8 cellular contexts compared by ENCODE assay signal in genomic region chr13:99386911-99387788, GRCh38.
DNase-seq lines count a peak whose midpoint lies in the region; ATAC-seq and TF ChIP-seq lines count a peak whose summit lies in the region.

No MANE protein-coding gene starts in this region.

- POLR2A ChIA-PET in PC-3 (lab: Charles Lee; ENCODE audit: unreplicated experiment), result no interaction called here

- TF ChIP-seq POLR2A in heart left ventricle (IDR thresholded peaks at IDR 0.05), result no peak

- ATAC-seq in HG02885 (IDR thresholded peaks at IDR 0.05; ENCODE audit: poor library complexity, unreplicated experiment) (peak; percentile 66), PC-3 (peak; percentile 18; the same call in 1 of the 2 replicates), heart left ventricle (no peak), GM21737 (IDR thresholded peaks at IDR 0.05; ENCODE audit: unreplicated experiment) (no peak)
- peak; percentile 54 for ATAC-seq in activated T-helper 17 cell treated with anti-CD3 and anti-CD28 coated beads, Interleukin-2, amount 50 U/mL, for 72 hours (replicated peaks)

- no peaks in the 10 kb centered on the region for H3K79me2 ChIP-seq in PC-3 (ENCODE audit: low read length)

- H3K9me2 ChIP-seq in PC-3 (replicated peaks; ENCODE audit: low read length), result no peaks in the 10 kb centered on the region

- H3K9me3 Mint-ChIP-seq in activated T-helper 17 cell treated with anti-CD3 and anti-CD28 coated beads, Interleukin-2, amount 50 U/mL, for 72 hours, result no peaks in the 10 kb centered on the region

- no peak overlapping the region for H3K9ac ChIP-seq in PC-3 (ENCODE audit: low read length)

- H3K4me2 ChIP-seq in PC-3 (ENCODE audit: low read length), result no peak overlapping the region

- no peak overlapping the region for H3K4me3 ChIP-seq in GM12865 (ENCODE audit: low read depth, low read length)
- H3K4me3 ChIP-seq in PC-3 (ENCODE audit: low read length), result no peak overlapping the region
- H3K4me3 ChIP-seq in heart left ventricle, result no peak overlapping the region

- WGBS in heart left ventricle, 4 donors, result 75 to 81% (median 79%) methylated on average over 12 of the region's 12 CpGs

- no peaks in the 10 kb centered on the region for H3K27me3 Mint-ChIP-seq in activated T-helper 17 cell treated with anti-CD3 and anti-CD28 coated beads, Interleukin-2, amount 50 U/mL, for 72 hours

- TF ChIP-seq CTCF in GM12865 (IDR thresholded peaks at IDR 0.05; ENCODE audit: insufficient read depth, low read depth, low read length, missing control alignments), result peak; percentile 89
- peak; percentile 85 for TF ChIP-seq CTCF in PC-3 (conservative IDR thresholded peaks at IDR 0.05; ENCODE audit: low read depth, low read length)
- peak in 10 of 12 donors; percentile 18 to 70 (median 46) for TF ChIP-seq CTCF in heart left ventricle (IDR thresholded peaks at IDR 0.05)

- intact Hi-C loops in PC-3 (cut with micrococcal nuclease) (no loop called here), heart left ventricle (cut with DNase I) (loop anchor here in 1 of 10 donors (10.0 kb wide), 1 partner anchor 102 kb away; no protein-coding TSS in a partner anchor)

- peak overlapping the region; percentile 17 for H3K4me3 Mint-ChIP-seq in activated T-helper 17 cell treated with anti-CD3 and anti-CD28 coated beads, Interleukin-2, amount 50 U/mL, for 72 hours

- H3K27me3 ChIP-seq in PC-3 (ENCODE audit: low read length), result no peaks in the 10 kb centered on the region
- no peaks in the 10 kb centered on the region for H3K27me3 ChIP-seq in heart left ventricle

- H3F3A ChIP-seq in PC-3 (ENCODE audit: low read length, unreplicated experiment), result no peaks in the 10 kb centered on the region

- H3K27ac ChIP-seq in PC-3 (ENCODE audit: low read length) (no peak overlapping the region), heart left ventricle (peak overlapping the region in 1 of 12 donors; percentile 27)

- H2AFZ ChIP-seq in PC-3 (ENCODE audit: low read length), result no peak overlapping the region

- CTCF ChIA-PET in PC-3 (lab: Charles Lee), result no interaction called here

- no peaks in the 10 kb centered on the region; the same call in 1 of the 2 replicates for H3K4me1 ChIP-seq in PC-3 (ENCODE audit: insufficient read depth, low read length)
- H3K4me1 ChIP-seq in heart left ventricle, result peaks cover 0 to 28% (median 0%) of the 10 kb centered on the region in 12 donors

- peak; percentile 90 for DNase-seq in GM12865 (ENCODE audit: low read depth)
- DNase-seq in PC-3, result peak; percentile 55
- DNase-seq in heart left ventricle, result peak in 2 of 5 donors; percentile 54 to 76
- peak; percentile 76 to 82 for DNase-seq in stimulated activated CD4-positive, alpha-beta T cell treated with anti-CD3 and anti-CD28 coated beads, Interleukin-15, amount 100 ng/mL, for 1 hour (ENCODE audit: low read depth in 1 of 2, low spot score in 1 of 2)
- no peak for DNase-seq in middle frontal gyrus (ENCODE audit: extremely low spot score, low spot score)

- H3K27ac Mint-ChIP-seq in activated T-helper 17 cell treated with anti-CD3 and anti-CD28 coated beads, Interleukin-2, amount 50 U/mL, for 72 hours, result peak overlapping the region; percentile 67

- peaks cover 36% of the 10 kb centered on the region for H3K4me1 Mint-ChIP-seq in activated T-helper 17 cell treated with anti-CD3 and anti-CD28 coated beads, Interleukin-2, amount 50 U/mL, for 72 hours

- H3K9me3 ChIP-seq in PC-3 (ENCODE audit: low read length), result no peaks in the 10 kb centered on the region
- H3K9me3 ChIP-seq in heart left ventricle, result no peaks in the 10 kb centered on the region

- peaks cover 34% of the 10 kb centered on the region for H3K36me3 Mint-ChIP-seq in activated T-helper 17 cell treated with anti-CD3 and anti-CD28 coated beads, Interleukin-2, amount 50 U/mL, for 72 hours (ENCODE audit: low read depth)

- H4K20me1 ChIP-seq in PC-3 (ENCODE audit: low read length), result no peaks in the 10 kb centered on the region

- peaks cover 4% of the 10 kb centered on the region; the same call in 1 of the 2 replicates for H3K36me3 ChIP-seq in PC-3 (ENCODE audit: low read depth, low read length)
- H3K36me3 ChIP-seq in heart left ventricle, result peaks cover 0 to 28% (median 11%) of the 10 kb centered on the region in 9 donors

- BruUV-seq in PC-3 (replicated peaks; lab: Mats Ljungman, UMichigan), result no TSS peak

Comparison
In these comparisons a context has a peak if more than half of its experiments do, and no peak if none do; other contexts are left out.
1. ATAC-seq: peak in HG02885 (single experiment), PC-3 (single experiment) and activated T-helper 17 cell treated with anti-CD3 and anti-CD28 coated beads, Interleukin-2, amount 50 U/mL, for 72 hours (single experiment); none in heart left ventricle (0 of 4) and GM21737 (single experiment).
2. Peak in every context shown above with its lines, with median percentiles within 50 percentile points of each other: CTCF ChIP-seq.